Comparison of ENCODE assay signal across 8 cellular contexts in genomic region chr2:28566441-28567075, GRCh38.
DNase-seq lines count a peak whose midpoint lies in the region; TF ChIP-seq lines count a peak whose summit lies in the region.

No MANE protein-coding gene starts in this region.

- H3K27ac Mint-ChIP-seq in neural progenitor cell, result peak overlapping the region; percentile 91

- no peaks in the 10 kb centered on the region for H3F3A ChIP-seq in neural progenitor cell (ENCODE audit: low read depth)

- H3K36me3 ChIP-seq in ES-I3 (ENCODE audit: insufficient read depth, low read length) (no peaks in the 10 kb centered on the region), HAP-1 (replicated peaks) (no peaks in the 10 kb centered on the region), neural progenitor cell (no peaks in the 10 kb centered on the region), stomach smooth muscle (ENCODE audit: control insufficient read depth in 2 of 2, insufficient read depth in 2 of 2, low read length in 2 of 2) (no peaks in the 10 kb centered on the region)

- peak overlapping the region; percentile 86 for H3K4me2 ChIP-seq in neural progenitor cell

- TF ChIP-seq CTCF in foreskin fibroblast (IDR thresholded peaks at IDR 0.05; ENCODE audit: low read depth, low read length), result peak; percentile 99
- peak; percentile 100 for TF ChIP-seq CTCF in neural progenitor cell (IDR thresholded peaks at IDR 0.05)

- H3K4me3 ChIP-seq in HAP-1, result peak overlapping the region; percentile 34
- peak overlapping the region; percentile 57 to 73 for H3K4me3 ChIP-seq in foreskin fibroblast (ENCODE audit: low read depth in 1 of 2, low read length in 2 of 2)
- peak overlapping the region; percentile 52 for H3K4me3 ChIP-seq in neural progenitor cell
- H3K4me3 ChIP-seq in stomach smooth muscle (ENCODE audit: low read length in 2 of 2), result peak overlapping the region; percentile 80 to 83

- peaks cover 6% of the 10 kb centered on the region for H3K27me3 Mint-ChIP-seq in neural progenitor cell (ENCODE audit: insufficient read depth, low read depth)

- peak overlapping the region; percentile 100 for H2AFZ ChIP-seq in neural progenitor cell (replicated peaks)

- no peaks in the 10 kb centered on the region for H3K79me2 ChIP-seq in neural progenitor cell (ENCODE audit: low read depth)

- in situ Hi-C loops in HAP-1 (cut with MboI; ENCODE audit: low sequenced_read_pairs), result no loop called here

- H3K27ac ChIP-seq in neural progenitor cell (no peak overlapping the region), stomach smooth muscle (ENCODE audit: low read length) (peak overlapping the region; percentile 55)

- H4K20me1 ChIP-seq in neural progenitor cell (ENCODE audit: low read depth), result no peaks in the 10 kb centered on the region

- H3K9me3 ChIP-seq in ES-I3 (ENCODE audit: control insufficient read depth, insufficient read depth, low read length) (no peaks in the 10 kb centered on the region), HAP-1 (peaks cover 3% of the 10 kb centered on the region; the same call in 1 of the 2 replicates), neural progenitor cell (ENCODE audit: low read depth) (no peaks in the 10 kb centered on the region), stomach smooth muscle (ENCODE audit: control insufficient read depth in 2 of 2, low read length in 2 of 2) (no peaks in the 10 kb centered on the region)

- DNase-seq in HAP-1 (ENCODE audit: low spot score in 2 of 2) (peak; percentile 73 to 90), M059J (ENCODE audit: low read depth) (peak; percentile 73), SHP77 treated with DMSO at 0.1 percent for 48 hours (lab: John Stamatoyannopoulos, UW) (peak; percentile 57), foreskin fibroblast (peak; percentile 69 to 94), neural progenitor cell (ENCODE audit: low spot score) (peak; percentile 93)
- peak; percentile 83 for DNase-seq in activated gamma-delta T cell treated with anti-CD3 and anti-CD28 coated beads, Interleukin-2, amount 50 U/mL, for 16 hours (ENCODE audit: low read depth)

- H3K4me1 Mint-ChIP-seq in neural progenitor cell, result peaks cover 13% of the 10 kb centered on the region

- H3K9me3 Mint-ChIP-seq in neural progenitor cell, result peaks cover 2% of the 10 kb centered on the region

- peak overlapping the region; percentile 88 for H3K4me3 Mint-ChIP-seq in neural progenitor cell

- peak overlapping the region; percentile 62 for H3K9ac ChIP-seq in ES-I3 (ENCODE audit: low read depth, low read length)
- no peak overlapping the region for H3K9ac ChIP-seq in neural progenitor cell
- peak overlapping the region; percentile 66 to 81 for H3K9ac ChIP-seq in stomach smooth muscle (ENCODE audit: low read length in 2 of 2)

- no peaks in the 10 kb centered on the region for H3K36me3 Mint-ChIP-seq in neural progenitor cell

- no peaks in the 10 kb centered on the region for H3K4me1 ChIP-seq in ES-I3 (ENCODE audit: insufficient read depth, low read length)
- H3K4me1 ChIP-seq in HAP-1, result peaks cover 5% of the 10 kb centered on the region
- H3K4me1 ChIP-seq in neural progenitor cell, result peaks cover 7% of the 10 kb centered on the region
- peaks cover 6% of the 10 kb centered on the region for H3K4me1 ChIP-seq in stomach smooth muscle (ENCODE audit: control insufficient read depth, insufficient read depth, low read length)

- no peaks in the 10 kb centered on the region for H3K27me3 ChIP-seq in HAP-1 (ENCODE audit: low read depth)
- peaks cover 25% of the 10 kb centered on the region for H3K27me3 ChIP-seq in neural progenitor cell
- H3K27me3 ChIP-seq in stomach smooth muscle (ENCODE audit: control insufficient read depth in 1 of 2, insufficient read depth in 2 of 2, low read length in 2 of 2), result no peaks in the 10 kb centered on the region
